ENCODE assay signal across 27 cellular contexts in the genomic region with DNA sequence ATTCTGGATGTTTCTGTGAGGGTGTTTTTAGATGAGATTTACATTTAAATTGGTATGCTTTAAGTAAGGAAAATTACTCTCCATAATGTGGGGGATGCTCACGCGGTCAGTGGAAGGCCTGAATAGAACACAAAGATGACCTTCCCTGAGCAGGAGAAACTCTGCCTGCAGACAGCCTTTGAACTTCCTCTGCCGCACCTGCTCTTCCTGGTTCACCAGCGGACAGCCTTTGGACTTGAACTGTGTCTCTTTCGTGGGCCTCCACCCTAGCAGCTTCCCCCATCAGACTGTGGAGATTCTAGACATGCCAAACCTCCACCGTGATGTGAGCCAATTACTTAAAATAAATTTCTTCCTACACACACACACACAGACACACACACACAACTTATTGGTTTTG.
DNase-seq lines count a peak whose midpoint lies in the region; ATAC-seq, FAIRE-seq and TF ChIP-seq lines count a peak whose summit lies in the region.
"Had no signal": no experiment of that assay in that cellular context is flagged by ENCODE, and none has a peak within 500 bp of the region (broad histone marks: within the 10 kb centered on the region; RNA-seq: fewer than 3 reads in every experiment).

No MANE protein-coding gene starts in this region.

- peaks cover 19% of the 10 kb centered on the region for H3K4me1 Mint-ChIP-seq in activated CD4-positive, alpha-beta T cell treated with anti-CD3 and anti-CD28 coated beads for 36 hours
- peaks cover 7% of the 10 kb centered on the region for H3K4me1 Mint-ChIP-seq in central memory CD8-positive, alpha-beta T cell
- H3K4me1 Mint-ChIP-seq: B cell had no signal

- peak overlapping the region; percentile 9 for H3K27ac Mint-ChIP-seq in activated CD4-positive, alpha-beta T cell treated with anti-CD3 and anti-CD28 coated beads for 36 hours
- H3K27ac Mint-ChIP-seq in central memory CD8-positive, alpha-beta T cell (ENCODE audit: low read depth): peak overlapping the region; percentile 32
- H3K27ac Mint-ChIP-seq: B cell; CD4-positive, alpha-beta T cell; CD8-positive, alpha-beta T cell had no signal

- no peaks in the 10 kb centered on the region for H3K27me3 ChIP-seq in small intestine (ENCODE audit: control insufficient read depth in 2 of 2, insufficient read depth in 2 of 2, low read length in 2 of 2)
- H3K27me3 ChIP-seq: BLaER1 treated with 17β-estradiol and CSF1 and Interleukin-3, amounts not matched to agents 10 nM and 100 nM had no signal

- CTCF ChIA-PET in activated CD4-positive, alpha-beta T cell treated with anti-CD3 and anti-CD28 coated beads for 36 hours (lab: Charles Lee): no interaction called here

- no peaks in the 10 kb centered on the region for H3K27me3 Mint-ChIP-seq in activated CD4-positive, alpha-beta T cell treated with anti-CD3 and anti-CD28 coated beads for 36 hours
- no peaks in the 10 kb centered on the region for H3K27me3 Mint-ChIP-seq in central memory CD8-positive, alpha-beta T cell
- H3K27me3 Mint-ChIP-seq: B cell; CD4-positive, alpha-beta T cell had no signal

- H3K4me3 ChIP-seq in mucosa of descending colon: no peak overlapping the region
- H3K4me3 ChIP-seq in small intestine (ENCODE audit: low read depth in 1 of 2, low read length in 2 of 2): no peak overlapping the region
- H3K4me3 ChIP-seq: A549; BLaER1 treated with 17β-estradiol and CSF1 and Interleukin-3, amounts not matched to agents 10 nM and 100 nM; GM12878 had no signal

- intact Hi-C loops in activated CD4-positive, alpha-beta T cell treated with anti-CD3 and anti-CD28 coated beads for 36 hours (cut with DNase I, micrococcal nuclease): no loop called here
- intact Hi-C loops in mucosa of descending colon (cut with DNase I, micrococcal nuclease): no loop called here

- no peak for FAIRE-seq in small intestine (lab: Jason Lieb, UNC)
- FAIRE-seq: A549, D721Med, GM12878, GM12892, GM18507, GM19239 had no signal

- 55 to 75% (median 73%) methylated on average over 6 of the region's 6 CpGs for WGBS in small intestine, 3 donors

- DNase-seq in activated CD4-positive, alpha-beta T cell treated with anti-CD3 and anti-CD28 coated beads for 36 hours: no peak
- DNase-seq in activated CD4-positive, alpha-beta T cell treated with anti-CD3 and anti-CD28 coated beads for 4 hours: no peak
- DNase-seq in central memory CD8-positive, alpha-beta T cell (ENCODE audit: low spot score in 2 of 2): no peak
- DNase-seq in mucosa of descending colon: no peak
- peak; percentile 68 for DNase-seq in small intestine
- DNase-seq in NCI-H1930 (lab: John Stamatoyannopoulos, UW): no peak
- DNase-seq: AML-193; Caco-2; Calu3; CD4-positive, alpha-beta T cell; CD8-positive, alpha-beta T cell; DMS53; DMS79; DND-41; EL; GDM1 had no signal

- peaks cover 1% of the 10 kb centered on the region for H3K36me3 Mint-ChIP-seq in activated CD4-positive, alpha-beta T cell treated with anti-CD3 and anti-CD28 coated beads for 36 hours (ENCODE audit: low read depth)
- H3K36me3 Mint-ChIP-seq in central memory CD8-positive, alpha-beta T cell (ENCODE audit: insufficient read depth): no peaks in the 10 kb centered on the region
- H3K36me3 Mint-ChIP-seq: CD8-positive, alpha-beta T cell had no signal

- ATAC-seq in activated CD4-positive, alpha-beta T cell treated with anti-CD3 and anti-CD28 coated beads for 36 hours: no peak
- ATAC-seq in central memory CD8-positive, alpha-beta T cell (replicated peaks; ENCODE audit: extremely low read depth, poor library complexity, severe bottlenecking): no peak
- peak; percentile 55 for ATAC-seq in mucosa of descending colon
- ATAC-seq in GM19023 (IDR thresholded peaks at IDR 0.05; ENCODE audit: unreplicated experiment): no peak
- ATAC-seq: A549; CD8-positive, alpha-beta T cell; GM12878 had no signal

- H3K9me3 Mint-ChIP-seq in activated CD4-positive, alpha-beta T cell treated with anti-CD3 and anti-CD28 coated beads for 36 hours (ENCODE audit: low read depth): peaks cover 22% of the 10 kb centered on the region
- peaks cover 7% of the 10 kb centered on the region for H3K9me3 Mint-ChIP-seq in central memory CD8-positive, alpha-beta T cell

- POLR2A ChIA-PET in activated CD4-positive, alpha-beta T cell treated with anti-CD3 and anti-CD28 coated beads for 36 hours (lab: Charles Lee): no interaction called here

- no peak for TF ChIP-seq CTCF in mucosa of descending colon (IDR thresholded peaks at IDR 0.05)

- no peak overlapping the region for H3K4me3 Mint-ChIP-seq in activated CD4-positive, alpha-beta T cell treated with anti-CD3 and anti-CD28 coated beads for 36 hours
- no peak overlapping the region for H3K4me3 Mint-ChIP-seq in central memory CD8-positive, alpha-beta T cell
- H3K4me3 Mint-ChIP-seq: B cell; CD4-positive, alpha-beta T cell; CD8-positive, alpha-beta T cell had no signal

- H3K9me3 ChIP-seq in mucosa of descending colon (peaks cover 2% of the 10 kb centered on the region), small intestine (ENCODE audit: control insufficient read depth, low read depth) (no peaks in the 10 kb centered on the region)
- H3K9me3 ChIP-seq: A549, Caco-2 had no signal

- H3K27ac ChIP-seq in small intestine (ENCODE audit: low read depth in 1 of 2, low read length in 1 of 2): no peak overlapping the region
- H3K27ac ChIP-seq: 22Rv1; A549; BLaER1 treated with 17β-estradiol and CSF1 and Interleukin-3, amounts not matched to agents 10 nM and 100 nM; C4-2B had no signal

- no peaks in the 10 kb centered on the region for H3K4me1 ChIP-seq in mucosa of descending colon (ENCODE audit: low read depth)
- peaks cover 0 to 2% of the 10 kb centered on the region in 2 donors for H3K4me1 ChIP-seq in small intestine (ENCODE audit: control insufficient read depth in 2 of 2, insufficient read depth in 1 of 2, low read depth in 1 of 2, low read length in 1 of 2)
- H3K4me1 ChIP-seq: A549 had no signal

- H3K36me3 ChIP-seq in mucosa of descending colon (ENCODE audit: low read depth) (no peaks in the 10 kb centered on the region), small intestine (ENCODE audit: control insufficient read depth in 2 of 2, insufficient read depth in 2 of 2, low read length in 2 of 2) (no peaks in the 10 kb centered on the region)
